12 cellular contexts compared by ENCODE assay signal in genomic region chr17:2634361-2634960, GRCh38. TPM values are rescaled to one million over a fixed set of nuclear protein-coding genes. Genes with fewer than 3 reads are reported as not detected.
DNase-seq lines count a peak whose midpoint lies in the region; ATAC-seq and TF ChIP-seq lines count a peak whose summit lies in the region.
"Had no signal": no experiment of that assay in that cellular context is flagged by ENCODE, and none has a peak within 500 bp of the region (broad histone marks: within the 10 kb centered on the region; RNA-seq: fewer than 3 reads in every experiment).

No MANE protein-coding gene starts in this region.

- H3K27ac ChIP-seq in brain microvascular endothelial cell (no peak overlapping the region), OCI-LY7 (ENCODE audit: low read depth, low read length, poor library complexity, severe bottlenecking) (no peak overlapping the region)
- H3K27ac ChIP-seq in naive thymus-derived CD4-positive, alpha-beta T cell (ENCODE audit: low read depth, low read length) = no peak overlapping the region
- H3K27ac ChIP-seq: neural progenitor cell had no signal

- peak overlapping the region in 1 of 10 donors; percentile 27 for H3K4me3 Mint-ChIP-seq in naive thymus-derived CD4-positive, alpha-beta T cell
- H3K4me3 Mint-ChIP-seq: neural progenitor cell had no signal

- intact Hi-C loops in naive thymus-derived CD4-positive, alpha-beta T cell (cut with micrococcal nuclease) = no loop called here
- intact Hi-C loops in OCI-LY7 (cut with micrococcal nuclease; ENCODE audit: unreplicated experiment) = no loop called here

- TF ChIP-seq EP300 in Ishikawa (IDR thresholded peaks at IDR 0.05; ENCODE audit: borderline replicate concordance) = peak; percentile 61; the same call in 1 of the 2 replicates

- H3K27ac Mint-ChIP-seq in naive thymus-derived CD4-positive, alpha-beta T cell = peak overlapping the region in 6 of 9 donors; percentile 0 to 72 (median 40)
- H3K27ac Mint-ChIP-seq: neural progenitor cell had no signal

- POLR2A ChIA-PET in naive thymus-derived CD4-positive, alpha-beta T cell (lab: Charles Lee) = interaction anchor here (1.2 kb wide), 1 partner anchor 123 kb away, joined by 4 read pairs; the partner anchor contains the start of gene METTL16
- POLR2A ChIA-PET in OCI-LY7 (lab: Charles Lee) = no interaction called here

- H3K27me3 Mint-ChIP-seq in naive thymus-derived CD4-positive, alpha-beta T cell = no peaks in the 10 kb centered on the region

- H3K9me3 ChIP-seq in naive thymus-derived CD4-positive, alpha-beta T cell (ENCODE audit: control insufficient read depth in 2 of 3, low read length in 3 of 3) = no peaks in the 10 kb centered on the region
- H3K9me3 ChIP-seq in OCI-LY7 (ENCODE audit: low read length) = no peaks in the 10 kb centered on the region

- CTCF ChIA-PET in naive thymus-derived CD4-positive, alpha-beta T cell (lab: Charles Lee) = no interaction called here
- CTCF ChIA-PET in OCI-LY7 (lab: Charles Lee; ENCODE audit: unreplicated experiment) = no interaction called here

- no peak overlapping the region for H3K4me2 ChIP-seq in OCI-LY7 (ENCODE audit: low read length)
- H3K4me2 ChIP-seq: neural progenitor cell had no signal

- peaks cover 4 to 7% of the 10 kb centered on the region in 2 donors for H3K4me1 ChIP-seq in naive thymus-derived CD4-positive, alpha-beta T cell (ENCODE audit: control insufficient read depth in 2 of 2, insufficient read depth in 2 of 2, low read length in 2 of 2)
- H3K4me1 ChIP-seq in OCI-LY7 (ENCODE audit: insufficient read depth, low read length, poor library complexity, severe bottlenecking) = peaks cover 21% of the 10 kb centered on the region

- H2AFZ ChIP-seq in OCI-LY7 (ENCODE audit: low read length) = no peak overlapping the region
- H2AFZ ChIP-seq: neural progenitor cell had no signal

- no peak for TF ChIP-seq CTCF in brain microvascular endothelial cell (IDR thresholded peaks at IDR 0.05; ENCODE audit: low read depth, low read length, missing control alignments)
- no peak for TF ChIP-seq CTCF in OCI-LY7 (conservative IDR thresholded peaks at IDR 0.05; ENCODE audit: low read length)

- peaks cover 0 to 15% (median 5%) of the 10 kb centered on the region in 5 donors for H3K36me3 Mint-ChIP-seq in naive thymus-derived CD4-positive, alpha-beta T cell

- H3K9me2 ChIP-seq in OCI-LY7 (ENCODE audit: insufficient read depth, low read length) = no peaks in the 10 kb centered on the region

- H3K4me3 ChIP-seq in brain microvascular endothelial cell (ENCODE audit: low read depth, low read length) = no peak overlapping the region
- no peak overlapping the region for H3K4me3 ChIP-seq in naive thymus-derived CD4-positive, alpha-beta T cell (ENCODE audit: low read length)
- no peak overlapping the region for H3K4me3 ChIP-seq in OCI-LY7 (ENCODE audit: low read depth, low read length, poor library complexity, severe bottlenecking)
- H3K4me3 ChIP-seq: neural progenitor cell had no signal

- TF ChIP-seq RAD21 in Ishikawa (IDR thresholded peaks at IDR 0.05; ENCODE audit: low read depth) = peak; percentile 14; the same call in 1 of the 2 replicates

- H3K9me3 Mint-ChIP-seq in naive thymus-derived CD4-positive, alpha-beta T cell = peaks cover 0 to 2% (median 0%) of the 10 kb centered on the region in 11 donors

- BruUV-seq in OCI-LY7 (replicated peaks; lab: Mats Ljungman, UMichigan) = no TSS peak

- no peaks in the 10 kb centered on the region for H3K27me3 ChIP-seq in brain microvascular endothelial cell (replicated peaks)
- H3K27me3 ChIP-seq in naive thymus-derived CD4-positive, alpha-beta T cell (ENCODE audit: control insufficient read depth in 2 of 2, insufficient read depth in 2 of 2, low read length in 2 of 2) = no peaks in the 10 kb centered on the region
- H3K27me3 ChIP-seq: neural progenitor cell had no signal

- ATAC-seq in naive thymus-derived CD4-positive, alpha-beta T cell = no peak
- no peak for ATAC-seq in GM21390 (IDR thresholded peaks at IDR 0.05; ENCODE audit: unreplicated experiment)
- no peak for ATAC-seq in HG03280 (IDR thresholded peaks at IDR 0.05; ENCODE audit: unreplicated experiment)

- DNase-seq in DMS53 treated with DMSO at 0.1 percent for 48 hours (lab: John Stamatoyannopoulos, UW; ENCODE audit: unreplicated experiment) (peak; percentile 64), brain microvascular endothelial cell (peak; percentile 25), OCI-LY7 (ENCODE audit: low spot score) (no peak)
- no peak for DNase-seq in naive thymus-derived CD4-positive, alpha-beta T cell
- no peak for DNase-seq in activated CD8-positive, alpha-beta memory T cell treated with anti-CD3 and anti-CD28 coated beads for 24 hours
- DNase-seq: activated CD4-positive, alpha-beta T cell treated with anti-CD3 and anti-CD28 coated beads for 4 hours; effector CD4-positive, alpha-beta T cell; NCI-H1436 had no signal

- in situ Hi-C loops in brain microvascular endothelial cell (cut with HindIII; ENCODE audit: low pct_ligation_motif_present, low sequenced_read_pairs) = no loop called here

- peaks cover 14% of the 10 kb centered on the region for H4K20me1 ChIP-seq in OCI-LY7 (ENCODE audit: insufficient read depth, low read length)

- H3K4me1 Mint-ChIP-seq in naive thymus-derived CD4-positive, alpha-beta T cell = peaks cover 41 to 81% (median 64%) of the 10 kb centered on the region in 7 donors

- H3K36me3 ChIP-seq in brain microvascular endothelial cell (replicated peaks) = peaks cover 15% of the 10 kb centered on the region
- peaks cover 0 to 14% (median 0%) of the 10 kb centered on the region in 3 experiments for H3K36me3 ChIP-seq in naive thymus-derived CD4-positive, alpha-beta T cell (ENCODE audit: control insufficient read depth in 2 of 3, insufficient read depth in 3 of 3, low read length in 3 of 3)
- H3K36me3 ChIP-seq in OCI-LY7 (ENCODE audit: insufficient read depth, low read length) = peaks cover 50% of the 10 kb centered on the region

- H3K79me2 ChIP-seq in OCI-LY7 (ENCODE audit: insufficient read depth, low read depth, low read length) = peaks cover 93% of the 10 kb centered on the region

TF ChIP-seq in Ishikawa, 13 proteins besides CTCF, POLR2A, EP300 and RAD21:
- TF ChIP-seq CEBPB (IDR thresholded peaks at IDR 0.05) = peak; percentile 49; the same call in 1 of the 2 replicates
- TF ChIP-seq EGR1 (IDR thresholded peaks at IDR 0.05) = no peak
- TF ChIP-seq TAF1 (IDR thresholded peaks at IDR 0.05; ENCODE audit: low read depth) = no peak
- TF ChIP-seq USF1 (IDR thresholded peaks at IDR 0.05) = peak; percentile 41; the same call in 1 of the 2 replicates
- no peak for TF ChIP-seq YY1 (IDR thresholded peaks at IDR 0.05; ENCODE audit: low read depth)
- TF ChIP-seq NFIC (IDR thresholded peaks at IDR 0.05) = peak; percentile 76
- no peak for TF ChIP-seq ZBTB7A (IDR thresholded peaks at IDR 0.05; ENCODE audit: low read depth)
- TF ChIP-seq TCF12 (IDR thresholded peaks at IDR 0.05; ENCODE audit: low read depth) = peak; percentile 86
- TF ChIP-seq TEAD4 (IDR thresholded peaks at IDR 0.05) = peak; percentile 85
- peak; percentile 48; the same call in 1 of the 2 replicates for TF ChIP-seq FOXM1 (IDR thresholded peaks at IDR 0.05; ENCODE audit: borderline replicate concordance, low read depth)
- TF ChIP-seq, protein P1, sequence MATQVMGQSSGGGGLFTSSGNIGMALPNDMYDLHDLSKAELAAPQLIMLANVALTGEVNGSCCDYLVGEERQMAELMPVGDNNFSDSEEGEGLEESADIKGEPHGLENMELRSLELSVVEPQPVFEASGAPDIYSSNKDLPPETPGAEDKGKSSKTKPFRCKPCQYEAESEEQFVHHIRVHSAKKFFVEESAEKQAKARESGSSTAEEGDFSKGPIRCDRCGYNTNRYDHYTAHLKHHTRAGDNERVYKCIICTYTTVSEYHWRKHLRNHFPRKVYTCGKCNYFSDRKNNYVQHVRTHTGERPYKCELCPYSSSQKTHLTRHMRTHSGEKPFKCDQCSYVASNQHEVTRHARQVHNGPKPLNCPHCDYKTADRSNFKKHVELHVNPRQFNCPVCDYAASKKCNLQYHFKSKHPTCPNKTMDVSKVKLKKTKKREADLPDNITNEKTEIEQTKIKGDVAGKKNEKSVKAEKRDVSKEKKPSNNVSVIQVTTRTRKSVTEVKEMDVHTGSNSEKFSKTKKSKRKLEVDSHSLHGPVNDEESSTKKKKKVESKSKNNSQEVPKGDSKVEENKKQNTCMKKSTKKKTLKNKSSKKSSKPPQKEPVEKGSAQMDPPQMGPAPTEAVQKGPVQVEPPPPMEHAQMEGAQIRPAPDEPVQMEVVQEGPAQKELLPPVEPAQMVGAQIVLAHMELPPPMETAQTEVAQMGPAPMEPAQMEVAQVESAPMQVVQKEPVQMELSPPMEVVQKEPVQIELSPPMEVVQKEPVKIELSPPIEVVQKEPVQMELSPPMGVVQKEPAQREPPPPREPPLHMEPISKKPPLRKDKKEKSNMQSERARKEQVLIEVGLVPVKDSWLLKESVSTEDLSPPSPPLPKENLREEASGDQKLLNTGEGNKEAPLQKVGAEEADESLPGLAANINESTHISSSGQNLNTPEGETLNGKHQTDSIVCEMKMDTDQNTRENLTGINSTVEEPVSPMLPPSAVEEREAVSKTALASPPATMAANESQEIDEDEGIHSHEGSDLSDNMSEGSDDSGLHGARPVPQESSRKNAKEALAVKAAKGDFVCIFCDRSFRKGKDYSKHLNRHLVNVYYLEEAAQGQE (IDR thresholded peaks at IDR 0.05; ENCODE audit: low read depth) = no peak
- TF ChIP-seq CREB1 (IDR thresholded peaks at IDR 0.05; ENCODE audit: low read depth) = no peak
- TF ChIP-seq, protein P2, sequence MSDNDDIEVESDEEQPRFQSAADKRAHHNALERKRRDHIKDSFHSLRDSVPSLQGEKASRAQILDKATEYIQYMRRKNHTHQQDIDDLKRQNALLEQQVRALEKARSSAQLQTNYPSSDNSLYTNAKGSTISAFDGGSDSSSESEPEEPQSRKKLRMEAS (IDR thresholded peaks at IDR 0.05) = peak; percentile 42; the same call in 1 of the 2 replicates

RNA-seq across cellular contexts. Expression of gene PAFAH1B1, which starts 41.0 kb away (rescaled TPM):
- 100 to 1,000 TPM; 112 to 156 (median 140) TPM for total RNA-seq in naive thymus-derived CD4-positive, alpha-beta T cell
- polyA plus RNA-seq in naive thymus-derived CD4-positive, alpha-beta T cell = 10 to 100 TPM; 15.8 to 16.8 TPM
- 51.1 and 61.3 TPM in 2 replicates for total RNA-seq in OCI-LY7 (2014; rRNA removed; shearing (Covaris generic))
- total RNA-seq in OCI-LY7 (2022) = 127 and 138 TPM in 2 replicates

Comparison
In these comparisons a context has a peak if more than half of its experiments do, and no peak if none do; other contexts are left out.
1. DNase-seq: peak in DMS53 treated with DMSO at 0.1 percent for 48 hours (single experiment) and brain microvascular endothelial cell (single experiment); none in naive thymus-derived CD4-positive, alpha-beta T cell (0 of 9), activated CD8-positive, alpha-beta memory T cell treated with anti-CD3 and anti-CD28 coated beads for 24 hours (single experiment) and OCI-LY7 (single experiment).